18 cellular contexts compared by ENCODE assay signal in the genomic region with DNA sequence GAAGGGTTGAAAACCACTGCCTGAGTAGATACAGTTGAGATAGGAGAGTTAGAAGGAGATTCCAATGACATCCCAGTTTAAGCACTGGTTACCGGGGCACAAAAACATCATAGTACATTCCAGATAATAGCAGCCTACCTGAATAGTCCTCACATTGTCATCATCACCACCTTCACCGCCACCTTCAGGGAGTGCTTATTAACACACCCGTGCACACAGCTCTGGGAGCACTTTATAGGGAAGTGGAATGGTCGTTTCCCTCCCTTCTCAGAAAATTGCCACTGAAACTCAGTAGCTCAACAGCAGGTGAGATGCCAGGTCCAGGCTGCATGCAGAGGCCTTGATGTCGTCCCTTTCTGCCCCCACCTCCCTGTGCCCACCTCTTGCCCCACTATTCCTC. TPM values are rescaled to one million over a fixed set of nuclear protein-coding genes. Genes with fewer than 3 reads are reported as not detected.
A peak's percentile ranks its signal among the peaks of the same experiment; 100 is the strongest.
DNase-seq lines count a peak whose midpoint lies in the region; ATAC-seq and TF ChIP-seq lines count a peak whose summit lies in the region.
"Had no signal": no experiment of that assay in that cellular context is flagged by ENCODE, and none has a peak within 500 bp of the region (broad histone marks: within the 10 kb centered on the region; RNA-seq: fewer than 3 reads in every experiment).

No MANE protein-coding gene starts in this region.

- H3K4me3 ChIP-seq in GM12864 (ENCODE audit: low read depth, low read length): no peak overlapping the region
- no peak overlapping the region for H3K4me3 ChIP-seq in mammary epithelial cell (replicated peaks in 1 of 3; ENCODE audit: insufficient read depth in 1 of 3, low read depth in 2 of 3, low read length in 3 of 3)
- H3K4me3 ChIP-seq: gastrocnemius medialis, MG63 had no signal

- dilution Hi-C loops in mammary epithelial cell (cut with HindIII; ENCODE audit: low sequenced_read_pairs): no loop called here

- WGBS in mammary epithelial cell (ENCODE audit: low coverage, missing lambda C conversion rate): 5% methylated on average over 5 of the region's 5 CpGs

- no peaks in the 10 kb centered on the region for H3K27me3 ChIP-seq in mammary epithelial cell (ENCODE audit: insufficient read depth, low read length)
- H3K27me3 ChIP-seq: gastrocnemius medialis, MG63 had no signal

- no TSS peak for BruUV-seq in mammary epithelial cell (replicated peaks; lab: Mats Ljungman, UMichigan)

- in situ Hi-C loops in mammary epithelial cell (cut with MboI; ENCODE audit: low sequenced_read_pairs in 2 of 2): no loop called here

- peak overlapping the region; percentile 92 for H2AFZ ChIP-seq in mammary epithelial cell (ENCODE audit: low read depth, low read length)

- ATAC-seq in HG02642 (IDR thresholded peaks at IDR 0.05; ENCODE audit: poor library complexity, unreplicated experiment): no peak
- ATAC-seq: gastrocnemius medialis; left cardiac atrium; naive thymus-derived CD8-positive, alpha-beta T cell; right cardiac atrium had no signal

- TF ChIP-seq CTCF in 22Rv1 (IDR thresholded peaks at IDR 0.05) (peak; percentile 31), GM12864 (IDR thresholded peaks at IDR 0.05; ENCODE audit: low read depth, low read length, missing control alignments) (peak; percentile 31), mammary epithelial cell (conservative IDR thresholded peaks at IDR 0.05 in 1 of 2, IDR thresholded peaks at IDR 0.05 in 1 of 2; ENCODE audit: extremely low read depth in 1 of 2, insufficient read depth in 1 of 2, low read depth in 1 of 2, low read length in 2 of 2) (peak; percentile 60 to 65)

- peaks cover 25% of the 10 kb centered on the region for H3K4me1 ChIP-seq in mammary epithelial cell (ENCODE audit: insufficient read depth, low read length)
- H3K4me1 ChIP-seq: gastrocnemius medialis had no signal

- intact Hi-C loops in mammary epithelial cell (cut with micrococcal nuclease): loop anchor here (1.0 to 2.0 kb wide), 2 partner anchors 41 to 107 kb away; no protein-coding TSS in a partner anchor

- no peak overlapping the region for H3K27ac ChIP-seq in 22Rv1
- H3K27ac ChIP-seq in mammary epithelial cell (ENCODE audit: insufficient read depth, low read depth, low read length): peak overlapping the region; percentile 35
- H3K27ac ChIP-seq: gastrocnemius medialis had no signal

- no peaks in the 10 kb centered on the region for H3K9me3 ChIP-seq in mammary epithelial cell (replicated peaks; ENCODE audit: insufficient read depth, low read length)
- H3K9me3 ChIP-seq: gastrocnemius medialis, MG63 had no signal

- no peaks in the 10 kb centered on the region for H4K20me1 ChIP-seq in mammary epithelial cell (ENCODE audit: insufficient read depth, low read length)

- H3K9ac ChIP-seq in mammary epithelial cell (ENCODE audit: insufficient read depth, low read length): no peak overlapping the region

- no peaks in the 10 kb centered on the region for H3K36me3 ChIP-seq in mammary epithelial cell (ENCODE audit: insufficient read depth, low read length)
- H3K36me3 ChIP-seq: gastrocnemius medialis, MG63 had no signal

- DNase-seq in GM12864 (ENCODE audit: low read depth) (no peak), HT-29 (ENCODE audit: low spot score) (peak; percentile 46), mammary epithelial cell (peak; percentile 53), NCI-H446 (lab: John Stamatoyannopoulos, UW) (no peak), NCI-H2107 (lab: John Stamatoyannopoulos, UW) (no peak), NCI-H345 (lab: John Stamatoyannopoulos, UW) (no peak)
- DNase-seq: activated naive CD4-positive, alpha-beta T cell treated with anti-CD3 and anti-CD28 coated beads, Interleukin-2, amount 10 ng/mL, durations not matched to agents 7 days and 5 days; DND-41; effector memory CD4-positive, alpha-beta T cell; gastrocnemius medialis; left cardiac atrium; MG63; naive thymus-derived CD8-positive, alpha-beta T cell; NCI-H446 treated with DMSO at 0.1 percent for 48 hours; right cardiac atrium; SHP77 had no signal

- peak overlapping the region; percentile 60 for H3K4me2 ChIP-seq in mammary epithelial cell (ENCODE audit: insufficient read depth, low read depth, low read length)

- CTCF ChIA-PET in mammary epithelial cell (lab: Charles Lee; ENCODE audit: low non-redundant PET): interaction anchor here (1.2 kb wide), 1 partner anchor 42 kb away, joined by 7 read pairs; no protein-coding TSS in a partner anchor

- peaks cover 5% of the 10 kb centered on the region for H3K79me2 ChIP-seq in mammary epithelial cell (ENCODE audit: insufficient read depth, low read length)

RNA-seq across cellular contexts. Expression of gene SERPINB7, which starts 8.2 kb away (rescaled TPM):
- total RNA-seq in HT-29 (2014; rRNA removed; shearing (Covaris generic)): 0.16 TPM in 1 of 2 replicates, not detected in the other
- total RNA-seq in mammary epithelial cell: 10 to 100 TPM; 13.5 to 42.6 TPM
- 53.2 TPM for polyA plus RNA-seq in mammary epithelial cell
- polyA minus RNA-seq in mammary epithelial cell: 85.5 TPM
- total RNA-seq: gastrocnemius medialis; left cardiac atrium; naive thymus-derived CD8-positive, alpha-beta T cell; right cardiac atrium had no signal
- polyA plus RNA-seq: naive thymus-derived CD8-positive, alpha-beta T cell; right cardiac atrium had no signal

Comparison
In these comparisons a context has a peak if more than half of its experiments do, and no peak if none do; other contexts are left out.
1. DNase-seq: peak in HT-29 (single experiment) and mammary epithelial cell (single experiment); none in GM12864 (single experiment), NCI-H446 (0 of 2), NCI-H2107 (single experiment) and NCI-H345 (single experiment).
2. RNA of gene SERPINB7, which starts 8.2 kb away (total RNA-seq): 13.5 to 42.6 TPM in mammary epithelial cell; 0.16 TPM in HT-29; every median in the first group is over 10 times any median in the second.
3. Peak in every context shown above with its lines, with median percentiles within 50 percentile points of each other: CTCF ChIP-seq.